ENCODE assay signal across 20 cellular contexts in the genomic region with DNA sequence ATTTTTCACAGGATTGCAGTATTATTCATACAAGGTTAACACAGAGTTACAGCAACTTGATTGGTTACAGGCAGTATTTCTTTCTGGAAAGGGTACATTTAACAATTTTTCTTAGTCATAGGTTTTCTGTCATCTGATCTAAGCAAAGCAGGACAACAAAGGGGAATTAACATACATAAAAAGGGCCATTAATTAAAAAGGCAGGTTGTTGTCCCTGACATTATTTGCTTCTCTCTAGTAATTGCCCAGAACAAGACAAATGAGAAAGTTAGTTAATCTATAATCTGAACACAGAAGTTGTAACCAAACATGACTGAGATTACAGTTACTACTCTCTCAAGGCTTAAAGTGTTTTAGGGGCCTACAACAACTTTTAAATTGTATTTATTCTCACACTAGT.
A peak's percentile ranks its signal among the peaks of the same experiment; 100 is the strongest.
DNase-seq lines count a peak whose midpoint lies in the region; ATAC-seq, FAIRE-seq and TF ChIP-seq lines count a peak whose summit lies in the region.
"Had no signal": no experiment of that assay in that cellular context is flagged by ENCODE, and none has a peak within 500 bp of the region (broad histone marks: within the 10 kb centered on the region; RNA-seq: fewer than 3 reads in every experiment).

No MANE protein-coding gene starts in this region.

- no peaks in the 10 kb centered on the region for H3K36me3 ChIP-seq in pancreas
- no peaks in the 10 kb centered on the region for H3K36me3 ChIP-seq in CD8-positive, alpha-beta memory T cell (ENCODE audit: insufficient read depth, low read length)
- H3K36me3 ChIP-seq: Peyer's patch, SJCRH30 had no signal

- CTCF ChIA-PET in WTC11 (lab: Charles Lee): no interaction called here
- CTCF ChIA-PET in CD8-positive, alpha-beta memory T cell (lab: Charles Lee): no interaction called here

- POLR2A ChIA-PET in WTC11 (lab: Charles Lee): no interaction called here
- POLR2A ChIA-PET in CD8-positive, alpha-beta memory T cell (lab: Charles Lee): no interaction called here

- 0 out of 2 replicates have a peak overlapping the region, but pooled peaks have one; percentile 32 for H3K27ac Mint-ChIP-seq in WTC11
- no peak overlapping the region for H3K27ac Mint-ChIP-seq in CD8-positive, alpha-beta memory T cell
- H3K27ac Mint-ChIP-seq: T-cell had no signal

- H3K9me3 Mint-ChIP-seq in WTC11: peaks cover 34% of the 10 kb centered on the region
- H3K9me3 Mint-ChIP-seq in CD8-positive, alpha-beta memory T cell: peaks cover 13 to 41% (median 25%) of the 10 kb centered on the region in 5 donors

- ATAC-seq in WTC11 (no peak), pancreas (peak; percentile 21 to 86 (median 68)), GM21529 (IDR thresholded peaks at IDR 0.05; ENCODE audit: unreplicated experiment) (no peak)
- ATAC-seq: T-cell had no signal

- H3K9me3 ChIP-seq in pancreas: no peaks in the 10 kb centered on the region
- H3K9me3 ChIP-seq in CD8-positive, alpha-beta memory T cell (ENCODE audit: low read length): no peaks in the 10 kb centered on the region
- H3K9me3 ChIP-seq: Peyer's patch, SJCRH30 had no signal

- peaks cover 16% of the 10 kb centered on the region for H3K4me1 Mint-ChIP-seq in WTC11
- no peaks in the 10 kb centered on the region for H3K4me1 Mint-ChIP-seq in CD8-positive, alpha-beta memory T cell
- H3K4me1 Mint-ChIP-seq: T-cell had no signal

- H3K4me3 ChIP-seq in pancreas: no peak overlapping the region
- no peak overlapping the region for H3K4me3 ChIP-seq in CD8-positive, alpha-beta memory T cell (ENCODE audit: low read length)
- H3K4me3 ChIP-seq: Peyer's patch, SJCRH30 had no signal

- TF ChIP-seq CTCF in WTC11 (IDR thresholded peaks at IDR 0.05) (no peak), pancreas (IDR thresholded peaks at IDR 0.05) (no peak)

- H3K27me3 ChIP-seq in pancreas: no peaks in the 10 kb centered on the region
- H3K27me3 ChIP-seq in CD8-positive, alpha-beta memory T cell (ENCODE audit: insufficient read depth, low read length, poor library complexity, severe bottlenecking): no peaks in the 10 kb centered on the region
- H3K27me3 ChIP-seq: Peyer's patch, SJCRH30 had no signal

- no peak overlapping the region for H3K27ac ChIP-seq in pancreas
- H3K27ac ChIP-seq in CD8-positive, alpha-beta memory T cell (ENCODE audit: low read depth, low read length): no peak overlapping the region
- H3K27ac ChIP-seq: C4-2B, Peyer's patch, SJCRH30 had no signal

- DNase-seq in A172 (ENCODE audit: low spot score): peak; percentile 10
- DNase-seq in WTC11 (ENCODE audit: low spot score): no peak
- DNase-seq in iris pigment epithelial cell (ENCODE audit: low read depth): peak; percentile 2
- DNase-seq in pancreas: no peak
- DNase-seq in NCI-H2227 treated with DMSO at 0.1 percent for 48 hours (lab: John Stamatoyannopoulos, UW): no peak
- DNase-seq in CD8-positive, alpha-beta memory T cell: no peak
- DNase-seq in COR-L47 (lab: John Stamatoyannopoulos, UW): no peak
- DNase-seq: DMS79, Kasumi-1, NCI-H1930, NCI-H510A treated with DMSO at 0.1 percent for 48 hours, NCI-H774, Peyer's patch, SJCRH30, T-cell had no signal

- H3K4me1 ChIP-seq in pancreas: no peaks in the 10 kb centered on the region
- no peaks in the 10 kb centered on the region for H3K4me1 ChIP-seq in CD8-positive, alpha-beta memory T cell (ENCODE audit: insufficient read depth, low read length)
- H3K4me1 ChIP-seq: Peyer's patch, SJCRH30 had no signal

- no peak for FAIRE-seq in pancreas (lab: Jason Lieb, UNC)
- FAIRE-seq: A204.1, GM12891, H54 had no signal

- peaks cover 20% of the 10 kb centered on the region for H3K36me3 Mint-ChIP-seq in WTC11
- peaks cover 0 to 1% (median 0%) of the 10 kb centered on the region in 3 donors for H3K36me3 Mint-ChIP-seq in CD8-positive, alpha-beta memory T cell
- H3K36me3 Mint-ChIP-seq: T-cell had no signal

- H3K4me3 Mint-ChIP-seq in WTC11: no peak overlapping the region
- no peak overlapping the region for H3K4me3 Mint-ChIP-seq in CD8-positive, alpha-beta memory T cell
- H3K4me3 Mint-ChIP-seq: T-cell had no signal

- intact Hi-C loops in pancreas (cut with DNase I): no loop called here

- H3K27me3 Mint-ChIP-seq in WTC11 (ENCODE audit: low read depth): peaks cover 3% of the 10 kb centered on the region; the same call in 1 of the 2 replicates
- no peaks in the 10 kb centered on the region for H3K27me3 Mint-ChIP-seq in CD8-positive, alpha-beta memory T cell
- H3K27me3 Mint-ChIP-seq: T-cell had no signal

TF ChIP-seq in WTC11, 78 proteins besides CTCF, POLR2A, EP300 and RAD21:
- no peak for TF ChIP-seq GABPB1 (CRISPR knock-in tag; IDR thresholded peaks at IDR 0.05)
- TF ChIP-seq ZNF396 (CRISPR knock-in tag; IDR thresholded peaks at IDR 0.05; ENCODE audit: borderline replicate concordance): no peak
- no peak for TF ChIP-seq SOX15 (CRISPR knock-in tag; IDR thresholded peaks at IDR 0.05)
- TF ChIP-seq AFF4 (CRISPR knock-in tag; IDR thresholded peaks at IDR 0.05; ENCODE audit: borderline replicate concordance): no peak
- TF ChIP-seq, protein P1, sequence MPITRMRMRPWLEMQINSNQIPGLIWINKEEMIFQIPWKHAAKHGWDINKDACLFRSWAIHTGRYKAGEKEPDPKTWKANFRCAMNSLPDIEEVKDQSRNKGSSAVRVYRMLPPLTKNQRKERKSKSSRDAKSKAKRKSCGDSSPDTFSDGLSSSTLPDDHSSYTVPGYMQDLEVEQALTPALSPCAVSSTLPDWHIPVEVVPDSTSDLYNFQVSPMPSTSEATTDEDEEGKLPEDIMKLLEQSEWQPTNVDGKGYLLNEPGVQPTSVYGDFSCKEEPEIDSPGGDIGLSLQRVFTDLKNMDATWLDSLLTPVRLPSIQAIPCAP (CRISPR knock-in tag; IDR thresholded peaks at IDR 0.05): no peak
- no peak for TF ChIP-seq NR3C1 (CRISPR knock-in tag; conservative IDR thresholded peaks at IDR 0.05; ENCODE audit: low read depth)
- TF ChIP-seq ETV6 (CRISPR knock-in tag; IDR thresholded peaks at IDR 0.05): no peak
- TF ChIP-seq USF1 (CRISPR knock-in tag; IDR thresholded peaks at IDR 0.05): no peak
- no peak for TF ChIP-seq ZNF317 (CRISPR knock-in tag; IDR thresholded peaks at IDR 0.05; ENCODE audit: borderline replicate concordance, low read depth)
- no peak for TF ChIP-seq MYBL2 (CRISPR knock-in tag; IDR thresholded peaks at IDR 0.05)
- TF ChIP-seq E2F1 (CRISPR knock-in tag; IDR thresholded peaks at IDR 0.05): no peak
- TF ChIP-seq E2F4 (CRISPR knock-in tag; IDR thresholded peaks at IDR 0.05; ENCODE audit: borderline replicate concordance, low read depth): no peak
- no peak for TF ChIP-seq ZNF263 (CRISPR knock-in tag; IDR thresholded peaks at IDR 0.05; ENCODE audit: low read depth)
- no peak for TF ChIP-seq ZNF138 (CRISPR knock-in tag; conservative IDR thresholded peaks at IDR 0.05)

Comparison
In these comparisons a context has a peak if more than half of its experiments do, and no peak if none do; other contexts are left out.
1. DNase-seq: peak in A172 (single experiment) and iris pigment epithelial cell (single experiment); none in WTC11 (single experiment), pancreas (0 of 6), NCI-H2227 treated with DMSO at 0.1 percent for 48 hours (single experiment), CD8-positive, alpha-beta memory T cell (0 of 5) and COR-L47 (single experiment).
2. ATAC-seq: peak in pancreas (4 of 4); none in WTC11 (single experiment) and GM21529 (single experiment).